In genomic region chr9:91900057-91900816, GRCh38 we compare ENCODE assay signal across 1 cellular context.
TF ChIP-seq lines count a peak whose summit lies in the region.

No MANE protein-coding gene starts in this region.

TF ChIP-seq in K562, 482 proteins besides CTCF, POLR2A, EP300 and RAD21 (continued from another document):
- TF ChIP-seq ZBTB17 (CRISPR knock-in tag; IDR thresholded peaks at IDR 0.05) (peak; percentile 88), KDM2B (CRISPR knock-in tag; IDR thresholded peaks at IDR 0.05) (no peak), HES1 (IDR thresholded peaks at IDR 0.05; ENCODE audit: low read depth) (no peak), TAF15 (IDR thresholded peaks at IDR 0.05; ENCODE audit: low read depth, low read length) (no peak), BHLHE40 (IDR thresholded peaks at IDR 0.05; ENCODE audit: low read length) (peak; percentile 30), ZNF449 (CRISPR knock-in tag; IDR thresholded peaks at IDR 0.05) (peak; percentile 63; the same call in 1 of the 2 replicates), SNIP1 (IDR thresholded peaks at IDR 0.05; ENCODE audit: low read depth) (no peak; the same call in 1 of the 2 replicates), CREB1 (IDR thresholded peaks at IDR 0.05) (0 out of 2 replicates have a peak, but pooled peaks have one; percentile 23), CREB1 (CRISPR knock-in tag; IDR thresholded peaks at IDR 0.05) (peak; percentile 61; the same call in 1 of the 2 replicates), HOMEZ (CRISPR knock-in tag; IDR thresholded peaks at IDR 0.05) (no peak), FOXA3 (CRISPR knock-in tag; conservative IDR thresholded peaks at IDR 0.05 in 1 of 2, IDR thresholded peaks at IDR 0.05 in 1 of 2) (peak in 1 of 2 experiments; percentile 80; a peak in 1 of 4 replicates), TRIM25 (IDR thresholded peaks at IDR 0.05; ENCODE audit: borderline replicate concordance) (no peak), SIX5 (IDR thresholded peaks at IDR 0.05; ENCODE audit: borderline replicate concordance in 1 of 2, insufficient read depth in 1 of 2, low read depth in 1 of 2, low read length in 2 of 2) (no peak), GABPB2 (CRISPR knock-in tag; conservative IDR thresholded peaks at IDR 0.05) (no peak), CBX8 (IDR thresholded peaks at IDR 0.05; ENCODE audit: borderline replicate concordance, extremely low read depth, low read depth, low read length, poor library complexity, severe bottlenecking) (no peak), GTF2E2 (tag; IDR thresholded peaks at IDR 0.05) (no peak), KLF13 (tag; IDR thresholded peaks at IDR 0.05; ENCODE audit: borderline replicate concordance, low read depth) (peak; percentile 25; the same call in 1 of the 2 replicates), ZNF133 (CRISPR knock-in tag; IDR thresholded peaks at IDR 0.05) (no peak; the same call in 1 of the 2 replicates), KLF1 (tag; IDR thresholded peaks at IDR 0.05) (0 out of 2 replicates have a peak, but pooled peaks have one; percentile 51), HMBOX1 (IDR thresholded peaks at IDR 0.05) (peak; percentile 90), ZNF551 (CRISPR knock-in tag; IDR thresholded peaks at IDR 0.05) (no peak), RB1 (IDR thresholded peaks at IDR 0.05; ENCODE audit: low read depth) (no peak), ZNF311 (CRISPR knock-in tag; IDR thresholded peaks at IDR 0.05) (peak; percentile 87), REST (CRISPR knock-in tag; IDR thresholded peaks at IDR 0.05; ENCODE audit: low read depth) (peak; percentile 73; the same call in 1 of the 2 replicates), ATF4 (CRISPR knock-in tag; IDR thresholded peaks at IDR 0.05) (0 out of 2 replicates have a peak, but pooled peaks have one; percentile 7), SRSF3 (IDR thresholded peaks at IDR 0.05; ENCODE audit: insufficient read depth, low read length) (no peak), OTX1 (CRISPR knock-in tag; IDR thresholded peaks at IDR 0.05) (peak; percentile 54; the same call in 1 of the 2 replicates), IRF1 (CRISPR knock-in tag; IDR thresholded peaks at IDR 0.05; ENCODE audit: borderline replicate concordance) (peak; percentile 98), LCOR (CRISPR knock-in tag; IDR thresholded peaks at IDR 0.05) (peak; percentile 84; the same call in 1 of the 2 replicates), KLF16 (IDR thresholded peaks at IDR 0.05) (peak; percentile 73), E2F8 (IDR thresholded peaks at IDR 0.05; ENCODE audit: low read depth, partially characterized antibody) (no peak), DACH1 (IDR thresholded peaks at IDR 0.05; ENCODE audit: partially characterized antibody) (no peak), CEBPB (tag; IDR thresholded peaks at IDR 0.05) (no peak), ZNF77 (CRISPR knock-in tag; IDR thresholded peaks at IDR 0.05) (no peak), MCM3 (IDR thresholded peaks at IDR 0.05) (no peak), MAZ (CRISPR knock-in tag; conservative IDR thresholded peaks at IDR 0.05 in 1 of 2, IDR thresholded peaks at IDR 0.05 in 1 of 2) (peak; percentile 79 to 90; a peak in 3 of 4 replicates), HIVEP1 (CRISPR knock-in tag; IDR thresholded peaks at IDR 0.05) (0 out of 2 replicates have a peak, but pooled peaks have one; percentile 28), CHAMP1 (IDR thresholded peaks at IDR 0.05) (no peak), ZNF79 (CRISPR knock-in tag; IDR thresholded peaks at IDR 0.05; ENCODE audit: low read depth) (0 out of 2 replicates have a peak, but pooled peaks have one; percentile 42), HNRNPH1 (optimal IDR thresholded peaks at IDR 0.05; ENCODE audit: low read depth, low read length) (no peak)
